Comparison of ENCODE assay signal across 34 cellular contexts in genomic region chr10:100076750-100077149, GRCh38. TPM values are rescaled to one million over a fixed set of nuclear protein-coding genes. Genes with fewer than 3 reads are reported as not detected.
"Had no signal": no experiment of that assay in that cellular context is flagged by ENCODE, and none has a peak within 500 bp of the region (broad histone marks: within the 10 kb centered on the region; RNA-seq: fewer than 3 reads in every experiment).

No MANE protein-coding gene starts in this region.

- H3K27me3 ChIP-seq: brain microvascular endothelial cell, colonic mucosa, Peyer's patch had no signal

- DNase-seq: activated CD4-positive, alpha-beta memory T cell treated with anti-CD3 and anti-CD28 coated beads, Interleukin-2, amount 10 ng/mL, durations not matched to agents 7 days and 5 days; activated CD4-positive, alpha-beta T cell treated with anti-CD3 and anti-CD28 coated beads for 48 hours; activated CD4-positive, CD25-positive, alpha-beta regulatory T cell treated with anti-CD3 and anti-CD28 coated beads, Interleukin-2, amount 50 U/mL, for 72 hours; activated CD8-positive, alpha-beta memory T cell treated with anti-CD3 and anti-CD28 coated beads for 24 hours; activated CD8-positive, alpha-beta memory T cell treated with anti-CD3 and anti-CD28 coated beads, Interleukin-2, amount 10 ng/mL, durations not matched to agents 7 days and 5 days; activated CD8-positive, alpha-beta memory T cell treated with anti-CD3 and anti-CD28 coated beads, Interleukin-2, amount 50 U/mL, for 48 hours; activated effector memory CD4-positive, alpha-beta T cell treated with Interleukin-2 at 50 U/mL for 16 hours; activated naive CD4-positive, alpha-beta T cell; activated naive CD4-positive, alpha-beta T cell treated with anti-CD3 and anti-CD28 coated beads, Interleukin-2, amount 50 U/mL, for 16 hours; activated naive CD8-positive, alpha-beta T cell treated with anti-CD3 and anti-CD28 coated beads for 36 hours; activated T-cell treated with anti-CD3 and anti-CD28 coated beads, Interleukin-2, amount 50 U/mL, for 48 hours; amniotic stem cell; aorta; brain microvascular endothelial cell; colonic mucosa; NCI-H1092; NCI-H1436 treated with DMSO at 0.1 percent for 48 hours; NCI-H1694 treated with DMSO at 0.1 percent for 48 hours; NCI-H2029; NCI-H345; NCI-H526; NCI-H748 treated with DMSO at 0.1 percent for 48 hours; NK-92 treated with Interleukin-12 subunit alpha and Interleukin-12 subunit beta, amount 100 ng/mL, for 24 hours; PC-3; Peyer's patch; RPMI8226; SHP77 treated with DMSO at 0.1 percent for 48 hours; SK-N-SH had no signal

- H3K27ac ChIP-seq: brain microvascular endothelial cell, colonic mucosa, Peyer's patch, SJSA1 had no signal

- H3K9ac ChIP-seq: SK-N-SH had no signal

- H3K4me1 ChIP-seq: colonic mucosa, Peyer's patch, SJSA1 had no signal

- H3K9me3 ChIP-seq: colonic mucosa, Peyer's patch, SJSA1, SK-N-SH had no signal

- H3K4me3 ChIP-seq: colonic mucosa, Peyer's patch, SJSA1 had no signal

- FAIRE-seq: TTC549 had no signal

- H3K36me3 ChIP-seq: brain microvascular endothelial cell, colonic mucosa, Peyer's patch, SJSA1 had no signal

- ATAC-seq: activated CD8-positive, alpha-beta memory T cell treated with anti-CD3 and anti-CD28 coated beads, Interleukin-2, amount 10 ng/mL, durations not matched to agents 7 days and 5 days; PC-3; WTC11 had no signal

- H3K4me2 ChIP-seq: SK-N-SH had no signal

RNA-seq across cellular contexts. Expression of gene CPN1, which starts 4.9 kb away (rescaled TPM):
- total RNA-seq: activated CD4-positive, alpha-beta memory T cell treated with anti-CD3 and anti-CD28 coated beads, Interleukin-2, amount 10 ng/mL, durations not matched to agents 7 days and 5 days; activated CD8-positive, alpha-beta memory T cell treated with anti-CD3 and anti-CD28 coated beads, Interleukin-2, amount 10 ng/mL, durations not matched to agents 7 days and 5 days; activated naive CD8-positive, alpha-beta T cell treated with anti-CD3 and anti-CD28 coated beads for 36 hours; aorta; chondrocyte; colonic mucosa; LHCN-M2; NCI-H460; PC-3; Peyer's patch; SJSA1 had no signal
- polyA plus RNA-seq: aorta, SK-N-SH had no signal
